7 cellular contexts compared by ENCODE assay signal in the genomic region with DNA sequence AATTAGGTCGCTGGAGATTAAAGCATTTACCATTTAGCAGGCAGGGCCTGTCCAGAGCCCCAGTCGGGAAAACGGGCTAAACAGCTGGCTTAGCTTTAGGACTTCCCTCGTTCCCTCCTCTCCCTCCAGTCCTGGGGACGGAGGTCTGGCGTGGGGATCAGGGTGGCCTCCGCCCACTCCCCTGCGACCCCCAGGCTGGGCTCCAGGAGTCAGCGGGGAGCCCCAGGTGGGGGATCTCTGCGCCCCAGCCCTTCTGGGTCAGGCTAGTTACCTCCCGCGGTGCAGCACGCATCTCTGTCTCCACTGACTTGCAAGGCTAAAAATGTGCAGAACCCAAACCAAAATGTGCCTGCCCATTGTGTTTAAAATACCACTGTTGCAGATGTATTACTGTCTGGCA.
"Had no signal": no experiment of that assay in that cellular context is flagged by ENCODE, and none has a peak within 500 bp of the region (broad histone marks: within the 10 kb centered on the region; RNA-seq: fewer than 3 reads in every experiment).

No MANE protein-coding gene starts in this region.

- H3K36me3 ChIP-seq: HAP-1 had no signal

- H3K4me3 ChIP-seq: GM23338, HAP-1 had no signal

- H3K27ac Mint-ChIP-seq: GM23338, HFFc6 had no signal

- H3K27ac ChIP-seq: HL-60 had no signal

- ATAC-seq: GM23338, HCT116 had no signal

- DNase-seq: HFFc6, IMR-90, KBM-7 had no signal

- H3K4me1 ChIP-seq: HAP-1 had no signal

- H3K9me3 ChIP-seq: HAP-1 had no signal

- H3K4me3 Mint-ChIP-seq: GM23338, HFFc6 had no signal
